ENCODE assay signal across 1 cellular context in genomic region chr1:24725209-24725651, GRCh38.
A peak's percentile ranks its signal among the peaks of the same experiment; 100 is the strongest.
TF ChIP-seq lines count a peak whose summit lies in the region.

No MANE protein-coding gene starts in this region.

TF ChIP-seq in HepG2, 621 proteins besides CTCF, POLR2A, EP300 and RAD21 (continued from another document and continues in another):
- TF ChIP-seq ZNF704 (CRISPR knock-in tag; IDR thresholded peaks at IDR 0.05; ENCODE audit: borderline replicate concordance) (no peak), ZNF484 (CRISPR knock-in tag; IDR thresholded peaks at IDR 0.05; ENCODE audit: borderline replicate concordance, low read depth) (no peak), ZIK1 (CRISPR knock-in tag; IDR thresholded peaks at IDR 0.05; ENCODE audit: borderline replicate concordance, low read depth) (no peak), PHF20 (CRISPR knock-in tag; IDR thresholded peaks at IDR 0.05) (no peak), SIX1 (CRISPR knock-in tag; IDR thresholded peaks at IDR 0.05; ENCODE audit: borderline replicate concordance) (no peak), E2F5 (CRISPR knock-in tag; conservative IDR thresholded peaks at IDR 0.05) (no peak), ZNF800 (CRISPR knock-in tag; IDR thresholded peaks at IDR 0.05) (no peak), SALL1 (CRISPR knock-in tag; IDR thresholded peaks at IDR 0.05) (peak; percentile 37; the same call in 1 of the 2 replicates), ZBTB21 (CRISPR knock-in tag; IDR thresholded peaks at IDR 0.05) (0 out of 2 replicates have a peak, but pooled peaks have one; percentile 41), ETV5 (CRISPR knock-in tag; IDR thresholded peaks at IDR 0.05; ENCODE audit: borderline replicate concordance) (peak; percentile 88), ZKSCAN8 (CRISPR knock-in tag; IDR thresholded peaks at IDR 0.05; ENCODE audit: borderline replicate concordance) (no peak), ZNF510 (CRISPR knock-in tag; IDR thresholded peaks at IDR 0.05; ENCODE audit: low read depth) (no peak), ZNF614 (CRISPR knock-in tag; IDR thresholded peaks at IDR 0.05; ENCODE audit: borderline replicate concordance) (no peak), ZNF136 (CRISPR knock-in tag; IDR thresholded peaks at IDR 0.05; ENCODE audit: low read depth) (no peak), ZNF205 (CRISPR knock-in tag; IDR thresholded peaks at IDR 0.05) (peak; percentile 90), TFDP1 (CRISPR knock-in tag; IDR thresholded peaks at IDR 0.05; ENCODE audit: borderline replicate concordance) (peak; percentile 46; the same call in 1 of the 2 replicates), RORA (CRISPR knock-in tag; IDR thresholded peaks at IDR 0.05) (no peak), IRX3 (CRISPR knock-in tag; IDR thresholded peaks at IDR 0.05; ENCODE audit: borderline replicate concordance, low read depth) (no peak), ZZZ3 (CRISPR knock-in tag; IDR thresholded peaks at IDR 0.05; ENCODE audit: borderline replicate concordance) (no peak), PRDM15 (CRISPR knock-in tag; IDR thresholded peaks at IDR 0.05) (peak; percentile 61; the same call in 1 of the 2 replicates), NFE2 (CRISPR knock-in tag; IDR thresholded peaks at IDR 0.05) (no peak), TBX2 (CRISPR knock-in tag; IDR thresholded peaks at IDR 0.05; ENCODE audit: borderline replicate concordance) (peak; percentile 10), FOXA3 (CRISPR knock-in tag; IDR thresholded peaks at IDR 0.05) (0 out of 2 replicates have a peak, but pooled peaks have one; percentile 19), ATF7 (IDR thresholded peaks at IDR 0.05) (no peak), ATF7 (CRISPR knock-in tag; IDR thresholded peaks at IDR 0.05) (no peak), KLF12 (CRISPR knock-in tag; IDR thresholded peaks at IDR 0.05; ENCODE audit: borderline replicate concordance) (0 out of 2 replicates have a peak, but pooled peaks have one; percentile 27), ZFP91 (CRISPR knock-in tag; IDR thresholded peaks at IDR 0.05; ENCODE audit: borderline replicate concordance) (no peak), ZSCAN25 (CRISPR knock-in tag; IDR thresholded peaks at IDR 0.05) (peak; percentile 82), KDM5A (IDR thresholded peaks at IDR 0.05; ENCODE audit: borderline replicate concordance, low read length) (no peak), SP5 (CRISPR knock-in tag; IDR thresholded peaks at IDR 0.05; ENCODE audit: borderline replicate concordance, low read depth) (0 out of 2 replicates have a peak, but pooled peaks have one; percentile 14), RBAK (CRISPR knock-in tag; IDR thresholded peaks at IDR 0.05) (0 out of 2 replicates have a peak, but pooled peaks have one; percentile 19), ZFP90 (CRISPR knock-in tag; IDR thresholded peaks at IDR 0.05; ENCODE audit: borderline replicate concordance) (peak; percentile 58; the same call in 1 of the 2 replicates), MIXL1 (CRISPR knock-in tag; IDR thresholded peaks at IDR 0.05) (no peak), KDM5B (CRISPR knock-in tag; IDR thresholded peaks at IDR 0.05; ENCODE audit: borderline replicate concordance) (no peak), THAP8 (CRISPR knock-in tag; IDR thresholded peaks at IDR 0.05; ENCODE audit: borderline replicate concordance) (no peak), GMEB1 (CRISPR knock-in tag; IDR thresholded peaks at IDR 0.05; ENCODE audit: borderline replicate concordance) (peak; percentile 52; the same call in 1 of the 2 replicates), ESRRA (CRISPR knock-in tag; IDR thresholded peaks at IDR 0.05; ENCODE audit: low read depth) (peak; percentile 99), ZNF687 (CRISPR knock-in tag; IDR thresholded peaks at IDR 0.05) (peak; percentile 59), MAFK (conservative IDR thresholded peaks at IDR 0.05 in 1 of 2, IDR thresholded peaks at IDR 0.05 in 1 of 2; ENCODE audit: low read length in 2 of 2) (no peak), KDM3A (CRISPR knock-in tag; IDR thresholded peaks at IDR 0.05; ENCODE audit: low read depth) (no peak), DRAP1 (CRISPR knock-in tag; IDR thresholded peaks at IDR 0.05) (no peak), TCF7 (IDR thresholded peaks at IDR 0.05; ENCODE audit: low read depth) (no peak), PBX3 (CRISPR knock-in tag; IDR thresholded peaks at IDR 0.05; ENCODE audit: borderline replicate concordance) (no peak), NFKB2 (CRISPR knock-in tag; IDR thresholded peaks at IDR 0.05; ENCODE audit: borderline replicate concordance) (no peak)
